Comparison of ENCODE assay signal across 31 cellular contexts in the genomic region with DNA sequence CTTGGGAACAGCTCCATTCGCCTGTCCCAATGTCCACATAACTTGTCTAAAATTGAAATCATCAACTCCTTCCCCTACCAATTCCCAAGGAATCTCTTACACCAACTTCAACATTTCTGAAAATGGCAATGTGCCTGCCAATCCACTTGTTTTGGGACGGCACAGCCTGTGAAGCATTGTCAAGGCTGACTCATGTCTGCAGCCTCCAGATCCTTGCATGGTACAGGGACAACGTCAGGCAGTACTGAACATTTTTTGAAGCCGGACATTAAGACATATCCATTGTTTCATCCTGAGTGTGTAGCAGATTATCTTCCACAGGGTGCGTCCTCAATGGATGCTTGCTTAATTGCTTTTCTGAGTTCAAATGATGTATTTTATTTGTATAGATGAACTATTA.
"Had no signal": no experiment of that assay in that cellular context is flagged by ENCODE, and none has a peak within 500 bp of the region (broad histone marks: within the 10 kb centered on the region; RNA-seq: fewer than 3 reads in every experiment).

No MANE protein-coding gene starts in this region.

- H3K4me3 Mint-ChIP-seq: activated CD4-positive, alpha-beta T cell treated with anti-CD3 and anti-CD28 coated beads for 36 hours; activated CD8-positive, alpha-beta T cell treated with anti-CD3 and anti-CD28 coated beads for 36 hours; activated naive CD8-positive, alpha-beta T cell; activated T-cell treated with anti-CD3 and anti-CD28 coated beads, Interleukin-2, amount 50 U/mL, for 4 hours; activated T-helper 17 cell treated with anti-CD3 and anti-CD28 coated beads, Interleukin-2, amount 50 U/mL, for 72 hours; brain; T-helper 17 cell; T-helper 2 cell treated with Interferon-gamma antibody and Interleukin-4, amounts not matched to agents 5 μg/mL and 100 μg/mL, for 36 hours had no signal

- H3K27ac Mint-ChIP-seq: activated CD4-positive, alpha-beta T cell treated with anti-CD3 and anti-CD28 coated beads for 36 hours; activated CD8-positive, alpha-beta T cell treated with anti-CD3 and anti-CD28 coated beads for 36 hours; activated naive CD8-positive, alpha-beta T cell; activated T-helper 17 cell treated with anti-CD3 and anti-CD28 coated beads, Interleukin-2, amount 50 U/mL, for 72 hours; brain; T-helper 17 cell; T-helper 2 cell treated with Interferon-gamma antibody and Interleukin-4, amounts not matched to agents 5 μg/mL and 100 μg/mL, for 36 hours had no signal

- H3K9me3 ChIP-seq: breast epithelium, colonic mucosa, esophagus squamous epithelium had no signal

- H3K9me3 Mint-ChIP-seq: activated T-helper 17 cell treated with anti-CD3 and anti-CD28 coated beads, Interleukin-2, amount 50 U/mL, for 72 hours had no signal

- DNase-seq: activated CD4-positive, alpha-beta T cell treated with anti-CD3 and anti-CD28 coated beads for 36 hours; activated CD4-positive, alpha-beta T cell treated with anti-CD3 and anti-CD28 coated beads, Interleukin-2, amount 50 U/mL, for 1 hour; activated CD4-positive, alpha-beta T cell treated with anti-CD3 and anti-CD28 coated beads, Interleukin-2, amount 50 U/mL, for 48 hours; activated CD4-positive, CD25-positive, alpha-beta regulatory T cell; activated CD4-positive, CD25-positive, alpha-beta regulatory T cell treated with anti-CD3 and anti-CD28 coated beads, Interleukin-2, amount 50 U/mL, for 72 hours; activated CD8-positive, alpha-beta memory T cell treated with anti-CD3 and anti-CD28 coated beads for 24 hours; activated CD8-positive, alpha-beta T cell treated with anti-CD3 and anti-CD28 coated beads for 36 hours; activated effector memory CD4-positive, alpha-beta T cell treated with Interleukin-2 at 50 U/mL for 16 hours; activated gamma-delta T cell treated with Interleukin-2 at 50 U/mL for 16 hours; activated naive CD4-positive, alpha-beta T cell treated with anti-CD3 and anti-CD28 coated beads, Interleukin-2, amount 50 U/mL, for 16 hours; activated naive CD4-positive, alpha-beta T cell treated with Interleukin-2 at 50 U/mL for 16 hours; activated T-cell treated with anti-CD3 and anti-CD28 coated beads, Interleukin-2, amount 50 U/mL, for 4 hours; amniotic stem cell; anterior cingulate cortex; central memory CD4-positive, alpha-beta T cell; cerebellar nuclear complex; colonic mucosa; effector CD8-positive, alpha-beta T cell; esophagus squamous epithelium; foreskin fibroblast; heart left ventricle; T-helper 1 cell; T-helper 17 cell; T1000 had no signal

- H3K27ac ChIP-seq: breast epithelium, cardiac muscle cell, colonic mucosa, epithelial cell of prostate, esophagus squamous epithelium, heart left ventricle had no signal

- H3K4me3 ChIP-seq: breast epithelium, cardiac muscle cell, colonic mucosa, esophagus squamous epithelium, heart left ventricle had no signal

- ATAC-seq: activated CD4-positive, alpha-beta T cell treated with anti-CD3 and anti-CD28 coated beads for 36 hours; activated CD8-positive, alpha-beta T cell treated with anti-CD3 and anti-CD28 coated beads for 36 hours; activated T-cell treated with anti-CD3 and anti-CD28 coated beads, Interleukin-2, amount 50 U/mL, for 4 hours; activated T-helper 17 cell treated with anti-CD3 and anti-CD28 coated beads, Interleukin-2, amount 50 U/mL, for 72 hours; heart left ventricle; T-helper 17 cell had no signal

- H3K4me1 ChIP-seq: breast epithelium, colonic mucosa, esophagus squamous epithelium, heart left ventricle had no signal

- H3K36me3 Mint-ChIP-seq: activated naive CD8-positive, alpha-beta T cell; brain had no signal

- H3K36me3 ChIP-seq: breast epithelium, cardiac muscle cell, colonic mucosa, esophagus squamous epithelium, heart left ventricle had no signal

- H3K27me3 Mint-ChIP-seq: activated CD4-positive, alpha-beta T cell treated with anti-CD3 and anti-CD28 coated beads for 36 hours; activated CD8-positive, alpha-beta T cell treated with anti-CD3 and anti-CD28 coated beads for 36 hours; activated naive CD8-positive, alpha-beta T cell; activated T-helper 17 cell treated with anti-CD3 and anti-CD28 coated beads, Interleukin-2, amount 50 U/mL, for 72 hours; T-helper 17 cell had no signal

- H3K27me3 ChIP-seq: breast epithelium, cardiac muscle cell, colonic mucosa, esophagus squamous epithelium had no signal

- H3K4me1 Mint-ChIP-seq: activated T-helper 17 cell treated with anti-CD3 and anti-CD28 coated beads, Interleukin-2, amount 50 U/mL, for 72 hours; T-helper 17 cell had no signal
